24 cellular contexts compared by ENCODE assay signal in the genomic region with DNA sequence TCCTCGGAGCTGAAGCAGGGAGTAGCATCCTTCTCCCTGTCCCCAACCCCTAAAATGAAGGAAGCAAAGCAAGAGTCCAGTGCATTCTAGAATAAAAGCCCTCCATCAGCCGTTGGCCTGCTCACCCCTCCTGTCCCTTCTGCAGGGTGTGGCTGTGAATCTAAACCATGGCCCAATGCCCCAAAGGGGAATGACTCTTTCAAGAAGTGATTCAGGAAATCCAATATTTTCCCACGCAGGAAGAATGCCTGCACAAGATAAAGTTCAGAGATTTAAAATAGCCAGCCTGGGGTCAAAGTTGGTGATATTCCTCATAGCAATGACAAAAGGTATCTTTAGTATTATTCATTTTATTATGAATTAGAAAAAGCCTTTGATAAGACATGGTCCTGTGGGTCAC. TPM values are rescaled to one million over a fixed set of nuclear protein-coding genes. Genes with fewer than 3 reads are reported as not detected.
DNase-seq lines count a peak whose midpoint lies in the region; ATAC-seq, FAIRE-seq and TF ChIP-seq lines count a peak whose summit lies in the region.
"Had no signal": no experiment of that assay in that cellular context is flagged by ENCODE, and none has a peak within 500 bp of the region (broad histone marks: within the 10 kb centered on the region; RNA-seq: fewer than 3 reads in every experiment).

No MANE protein-coding gene starts in this region.

- no peak overlapping the region for H3K4me3 Mint-ChIP-seq in CD4-positive, alpha-beta T cell
- H3K4me3 Mint-ChIP-seq in endothelial cell (ENCODE audit: unreplicated experiment) = no peak overlapping the region
- H3K4me3 Mint-ChIP-seq: CD4-positive, CD25-positive, alpha-beta regulatory T cell; memory B cell; naive B cell; stimulated activated naive CD8-positive, alpha-beta T cell treated with anti-CD3 and anti-CD28 coated beads, Interleukin-15, Interleukin-2, amounts not matched to agents 100 ng/mL and 50 ng/mL, for 24 hours; type B pancreatic cell had no signal

- no peak for FAIRE-seq in bronchial epithelial cell (lab: Jason Lieb, UNC)
- FAIRE-seq: A549 had no signal

- no peak overlapping the region for H3K27ac Mint-ChIP-seq in CD4-positive, alpha-beta T cell
- H3K27ac Mint-ChIP-seq in endothelial cell (ENCODE audit: unreplicated experiment) = no peak overlapping the region
- H3K27ac Mint-ChIP-seq: CD4-positive, CD25-positive, alpha-beta regulatory T cell; memory B cell; stimulated activated naive CD8-positive, alpha-beta T cell treated with anti-CD3 and anti-CD28 coated beads, Interleukin-15, Interleukin-2, amounts not matched to agents 100 ng/mL and 50 ng/mL, for 24 hours; type B pancreatic cell had no signal

- H3K27me3 Mint-ChIP-seq in CD4-positive, alpha-beta T cell = no peaks in the 10 kb centered on the region
- peaks cover 3% of the 10 kb centered on the region for H3K27me3 Mint-ChIP-seq in endothelial cell (ENCODE audit: unreplicated experiment)

- ATAC-seq in heart right ventricle (peak in 7 of 8 donors; percentile 49 to 72 (median 62)), Right ventricle myocardium superior (ENCODE audit: poor library complexity) (no peak), left lung (peak; percentile 14), HG03108 (IDR thresholded peaks at IDR 0.05; ENCODE audit: unreplicated experiment) (no peak), GM18861 (IDR thresholded peaks at IDR 0.05; ENCODE audit: unreplicated experiment) (no peak)
- no peak for ATAC-seq in CD4-positive, alpha-beta T cell (ENCODE audit: poor library complexity)
- ATAC-seq: A549, esophagus mucosa had no signal

- peaks cover 0 to 15% (median 0%) of the 10 kb centered on the region in 7 donors for H3K27me3 ChIP-seq in heart right ventricle
- peaks cover 8% of the 10 kb centered on the region for H3K27me3 ChIP-seq in bronchial epithelial cell (ENCODE audit: control insufficient read depth, insufficient read depth, low read length)
- no peaks in the 10 kb centered on the region for H3K27me3 ChIP-seq in left lung
- H3K27me3 ChIP-seq in CD4-positive, alpha-beta T cell (ENCODE audit: control insufficient read depth, insufficient read depth, low read length) = no peaks in the 10 kb centered on the region
- H3K27me3 ChIP-seq: cardiac muscle cell, ovary, right lobe of liver had no signal

- CTCF ChIA-PET in CD4-positive, alpha-beta T cell (lab: Charles Lee) = no interaction called here

- no peaks in the 10 kb centered on the region for H3K4me1 Mint-ChIP-seq in CD4-positive, alpha-beta T cell (ENCODE audit: low read depth)
- H3K4me1 Mint-ChIP-seq in endothelial cell (ENCODE audit: unreplicated experiment) = peaks cover 44% of the 10 kb centered on the region
- H3K4me1 Mint-ChIP-seq: memory B cell had no signal

- H3K4me1 ChIP-seq in heart right ventricle (peaks cover 9 to 63% (median 20%) of the 10 kb centered on the region in 9 donors), left lung (peaks cover 0 to 21% of the 10 kb centered on the region in 2 donors)
- H3K4me1 ChIP-seq: A549, right lobe of liver had no signal

- TF ChIP-seq CTCF in heart right ventricle (IDR thresholded peaks at IDR 0.05) (no peak), bronchial epithelial cell (IDR thresholded peaks at IDR 0.05; ENCODE audit: insufficient read depth, low read length, severe bottlenecking) (no peak), left lung (IDR thresholded peaks at IDR 0.05) (no peak), endothelial cell (IDR thresholded peaks at IDR 0.05; ENCODE audit: unreplicated experiment) (no peak)
- TF ChIP-seq CTCF in CD4-positive, alpha-beta T cell (IDR thresholded peaks at IDR 0.05) = no peak

- WGBS in heart right ventricle, 2 donors = 44 to 60% methylated on average over 3 of the region's 3 CpGs

- intact Hi-C loops in heart right ventricle (cut with DNase I) = loop anchor here in 2 of 10 donors (5.0 kb wide), 1 partner anchor 44 kb away; no protein-coding TSS in a partner anchor
- intact Hi-C loops in Right ventricle myocardium superior (cut with DNase I) = no loop called here
- intact Hi-C loops in left lung (cut with DNase I) = no loop called here
- intact Hi-C loops in CD4-positive, alpha-beta T cell (cut with DNase I, micrococcal nuclease) = no loop called here

- H3K36me3 Mint-ChIP-seq in CD4-positive, alpha-beta T cell (ENCODE audit: low read depth) = no peaks in the 10 kb centered on the region
- H3K36me3 Mint-ChIP-seq in endothelial cell (ENCODE audit: low read depth, unreplicated experiment) = no peaks in the 10 kb centered on the region
- H3K36me3 Mint-ChIP-seq: CD4-positive, CD25-positive, alpha-beta regulatory T cell; memory B cell; naive B cell; type B pancreatic cell had no signal

- H3K9me3 Mint-ChIP-seq in CD4-positive, alpha-beta T cell = no peaks in the 10 kb centered on the region
- H3K9me3 Mint-ChIP-seq in endothelial cell (ENCODE audit: unreplicated experiment) = no peaks in the 10 kb centered on the region
- H3K9me3 Mint-ChIP-seq: memory B cell; naive B cell; stimulated activated naive CD8-positive, alpha-beta T cell treated with anti-CD3 and anti-CD28 coated beads, Interleukin-15, Interleukin-2, amounts not matched to agents 100 ng/mL and 50 ng/mL, for 24 hours had no signal

- H3K36me3 ChIP-seq in heart right ventricle (no peaks in the 10 kb centered on the region), bronchial epithelial cell (ENCODE audit: control insufficient read depth, insufficient read depth, low read length) (no peaks in the 10 kb centered on the region), left lung (no peaks in the 10 kb centered on the region)
- H3K36me3 ChIP-seq: cardiac muscle cell, ovary, right lobe of liver had no signal

- POLR2A ChIA-PET in CD4-positive, alpha-beta T cell (lab: Charles Lee) = no interaction called here

- H3K27ac ChIP-seq in heart right ventricle (peak overlapping the region in 6 of 10 donors; percentile 27 to 61 (median 32)), left lung (peak overlapping the region in 1 of 2 donors; percentile 43)
- no peak overlapping the region for H3K27ac ChIP-seq in CD4-positive, alpha-beta T cell (ENCODE audit: low read depth, low read length)
- H3K27ac ChIP-seq: A549, cardiac muscle cell, ovary, right lobe of liver had no signal

- DNase-seq in heart right ventricle (peak in 1 of 2 donors; percentile 29), Right ventricle myocardium superior (no peak), bronchial epithelial cell (ENCODE audit: low read depth) (peak; percentile 43), left lung (no peak), endothelial cell (ENCODE audit: low spot score) (no peak)
- DNase-seq in CD4-positive, alpha-beta T cell = no peak
- DNase-seq: activated CD4-positive, alpha-beta T cell treated with anti-CD3 and anti-CD28 coated beads for 48 hours; CD4-positive, CD25-positive, alpha-beta regulatory T cell; KG1; naive B cell; NCI-H1105; NCI-H2081 treated with DMSO at 0.1 percent for 48 hours; NCI-H510A treated with DMSO at 0.1 percent for 48 hours; ovary; right lobe of liver; stimulated activated CD4-positive, alpha-beta T cell treated with anti-CD3 and anti-CD28 coated beads, Interleukin-1b, Interleukin-23, amount 100 ng/mL, for 48 hours had no signal

- H3K9me3 ChIP-seq in heart right ventricle = no peaks in the 10 kb centered on the region
- H3K9me3 ChIP-seq in left lung = no peaks in the 10 kb centered on the region
- H3K9me3 ChIP-seq in CD4-positive, alpha-beta T cell (ENCODE audit: control insufficient read depth, low read length) = no peaks in the 10 kb centered on the region
- H3K9me3 ChIP-seq: A549, ovary, right lobe of liver had no signal

- H3K4me3 ChIP-seq in heart right ventricle = no peak overlapping the region
- H3K4me3 ChIP-seq in bronchial epithelial cell (ENCODE audit: low read depth, low read length) = no peak overlapping the region
- H3K4me3 ChIP-seq in left lung = no peak overlapping the region
- H3K4me3 ChIP-seq: A549, cardiac muscle cell, ovary, right lobe of liver had no signal

RNA-seq across cellular contexts. Expression of a gene that starts 38.5 kb away (rescaled TPM):
- total RNA-seq in heart right ventricle (10 to 100 TPM in 4 of 10 donors, 1 to 10 TPM in 6; 3.6 to 30.4 (median 8.4) TPM), Right ventricle myocardium superior (8.3 TPM), bronchial epithelial cell (not detected in 2 replicates), left lung (100 to 1,000 TPM; 169 to 180 TPM), endothelial cell (ENCODE audit: unreplicated experiment) (3.8 TPM)
- polyA plus RNA-seq in heart right ventricle = 10 to 100 TPM; 13.4 to 14.2 TPM
- not detected for total RNA-seq in CD4-positive, alpha-beta T cell
- total RNA-seq: CD4-positive, CD25-positive, alpha-beta regulatory T cell had no signal
- polyA plus RNA-seq: CD4-positive, CD25-positive, alpha-beta regulatory T cell had no signal

Comparison
In these comparisons a context has a peak if more than half of its experiments do, and no peak if none do; other contexts are left out.
1. ATAC-seq: peak in heart right ventricle (7 of 8) and left lung (single experiment); none in Right ventricle myocardium superior (single experiment), HG03108 (single experiment), GM18861 (single experiment) and CD4-positive, alpha-beta T cell (single experiment).
2. RNA of a gene that starts 38.5 kb away (total RNA-seq): 169 to 180 TPM in left lung; 3.6 to 30.4 TPM in heart right ventricle, 8.3 TPM in Right ventricle myocardium superior (single experiment), 3.8 TPM in endothelial cell (single experiment), not detected in bronchial epithelial cell and not detected in CD4-positive, alpha-beta T cell; every median in the first group is over 4 times any median in the second.